In the genomic region with DNA sequence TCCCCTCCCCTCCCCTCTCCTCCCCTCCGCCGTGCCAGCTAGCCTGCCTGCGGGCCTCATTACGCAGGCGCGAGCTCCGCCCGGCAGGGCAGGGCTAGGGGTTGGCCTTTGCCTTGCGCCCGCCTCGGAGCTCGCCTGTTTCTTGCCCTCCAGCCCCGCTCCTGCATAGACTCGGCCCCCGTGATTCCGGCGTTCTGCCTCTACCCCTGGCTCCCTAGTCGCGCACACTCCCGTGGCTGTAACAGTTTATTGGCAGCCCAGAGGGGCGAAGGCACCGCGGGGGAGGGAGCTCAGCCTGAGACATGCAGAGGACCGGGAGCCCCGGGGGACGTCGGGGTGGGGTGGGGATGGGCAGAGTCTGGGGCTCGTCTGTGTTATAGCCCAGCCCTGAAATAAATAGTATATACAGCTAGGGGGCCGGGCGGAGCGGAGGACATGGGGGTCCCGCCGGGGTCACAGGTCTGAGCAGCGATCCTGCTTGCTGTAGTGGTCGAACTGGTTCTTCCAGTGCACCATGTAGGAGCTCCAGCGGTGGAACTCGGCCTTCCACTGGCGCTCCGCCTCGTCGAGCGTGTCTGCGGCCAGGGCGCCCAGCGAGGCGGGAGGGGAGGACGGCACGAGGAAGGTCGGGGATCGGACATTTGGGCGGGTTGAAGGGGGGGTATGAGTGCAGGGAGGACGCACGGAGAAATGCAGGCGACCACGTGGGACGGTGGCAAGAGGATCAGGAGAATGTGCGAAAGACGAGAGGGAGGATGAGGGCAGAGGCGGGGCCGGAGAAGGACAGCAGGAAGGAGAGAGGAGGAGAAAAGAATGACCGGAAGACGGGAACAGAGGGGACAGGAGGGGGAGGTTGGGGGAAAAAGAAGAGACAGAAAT, we compare ENCODE assay signal across 1 cellular context.
TF ChIP-seq lines count a peak whose summit lies in the region.

No MANE protein-coding gene starts in this region.

TF ChIP-seq in WTC11, 78 proteins besides CTCF, POLR2A, EP300 and RAD21 (continued from another document):
- TF ChIP-seq ARID4B (CRISPR knock-in tag; IDR thresholded peaks at IDR 0.05; ENCODE audit: borderline replicate concordance), result no peak
- no peak; the same call in 1 of the 2 replicates for TF ChIP-seq ZNF121 (CRISPR knock-in tag; IDR thresholded peaks at IDR 0.05)
- TF ChIP-seq TEAD4 (CRISPR knock-in tag; IDR thresholded peaks at IDR 0.05), result no peak
- TF ChIP-seq ZNF423 (CRISPR knock-in tag; IDR thresholded peaks at IDR 0.05), result no peak
- peak; percentile 53 for TF ChIP-seq SP1 (CRISPR knock-in tag; conservative IDR thresholded peaks at IDR 0.05)
- TF ChIP-seq USF1 (CRISPR knock-in tag; IDR thresholded peaks at IDR 0.05), result peak; percentile 85; the same call in 1 of the 2 replicates
- TF ChIP-seq, protein P1, sequence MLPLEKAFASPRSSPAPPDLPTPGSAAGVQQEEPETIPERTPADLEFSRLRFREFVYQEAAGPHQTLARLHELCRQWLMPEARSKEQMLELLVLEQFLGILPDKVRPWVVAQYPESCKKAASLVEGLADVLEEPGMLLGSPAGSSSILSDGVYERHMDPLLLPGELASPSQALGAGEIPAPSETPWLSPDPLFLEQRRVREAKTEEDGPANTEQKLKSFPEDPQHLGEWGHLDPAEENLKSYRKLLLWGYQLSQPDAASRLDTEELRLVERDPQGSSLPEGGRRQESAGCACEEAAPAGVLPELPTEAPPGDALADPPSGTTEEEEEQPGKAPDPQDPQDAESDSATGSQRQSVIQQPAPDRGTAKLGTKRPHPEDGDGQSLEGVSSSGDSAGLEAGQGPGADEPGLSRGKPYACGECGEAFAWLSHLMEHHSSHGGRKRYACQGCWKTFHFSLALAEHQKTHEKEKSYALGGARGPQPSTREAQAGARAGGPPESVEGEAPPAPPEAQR (CRISPR knock-in tag; IDR thresholded peaks at IDR 0.05), result no peak
- 0 out of 2 replicates have a peak, but pooled peaks have one; percentile 52 for TF ChIP-seq E2F1 (CRISPR knock-in tag; IDR thresholded peaks at IDR 0.05)
